Comparison of ENCODE assay signal across 8 cellular contexts in the genomic region with DNA sequence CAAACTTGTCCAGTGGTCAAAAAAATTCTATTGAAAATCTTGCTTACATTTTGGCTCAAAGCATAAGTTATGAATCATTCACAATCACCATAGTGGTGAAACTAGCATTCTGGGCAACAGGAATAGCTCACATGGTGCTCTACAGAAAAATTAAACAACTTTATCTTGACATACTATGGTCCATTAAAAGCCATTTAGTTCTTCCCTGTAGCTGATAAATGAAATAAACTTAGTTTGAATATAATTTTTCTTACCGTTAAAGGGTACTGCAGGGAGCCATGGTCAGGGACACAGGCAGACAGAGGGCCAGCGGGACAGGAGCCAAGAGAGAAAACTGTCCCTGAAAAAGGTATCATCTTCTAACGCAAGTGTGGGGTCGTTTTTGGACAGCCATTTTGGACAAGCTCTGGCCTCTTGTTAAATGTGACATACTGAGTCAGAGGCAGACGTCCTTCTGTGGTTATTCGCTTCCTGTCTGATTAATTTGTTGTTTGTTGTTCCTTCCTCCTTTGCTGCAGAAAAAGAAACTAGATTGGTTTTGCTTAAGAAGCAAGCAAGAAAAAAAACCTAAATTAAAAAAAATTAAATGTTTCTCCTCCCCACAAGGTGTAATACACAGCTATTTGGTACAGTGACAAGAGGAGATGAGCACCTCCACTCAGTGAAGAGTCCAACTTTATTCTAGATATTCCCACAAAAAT. TPM values are rescaled to one million over a fixed set of nuclear protein-coding genes. Genes with fewer than 3 reads are reported as not detected.
DNase-seq lines count a peak whose midpoint lies in the region; ATAC-seq, FAIRE-seq and TF ChIP-seq lines count a peak whose summit lies in the region.

A gene with protein sequence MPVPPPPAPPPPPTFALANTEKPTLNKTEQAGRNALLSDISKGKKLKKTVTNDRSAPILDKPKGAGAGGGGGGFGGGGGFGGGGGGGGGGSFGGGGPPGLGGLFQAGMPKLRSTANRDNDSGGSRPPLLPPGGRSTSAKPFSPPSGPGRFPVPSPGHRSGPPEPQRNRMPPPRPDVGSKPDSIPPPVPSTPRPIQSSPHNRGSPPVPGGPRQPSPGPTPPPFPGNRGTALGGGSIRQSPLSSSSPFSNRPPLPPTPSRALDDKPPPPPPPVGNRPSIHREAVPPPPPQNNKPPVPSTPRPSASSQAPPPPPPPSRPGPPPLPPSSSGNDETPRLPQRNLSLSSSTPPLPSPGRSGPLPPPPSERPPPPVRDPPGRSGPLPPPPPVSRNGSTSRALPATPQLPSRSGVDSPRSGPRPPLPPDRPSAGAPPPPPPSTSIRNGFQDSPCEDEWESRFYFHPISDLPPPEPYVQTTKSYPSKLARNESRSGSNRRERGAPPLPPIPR (minus strand): TSS at position 458 of the 701 bp plus-strand sequence. CDS start 12,231 bp downstream, outside the sequence.

- peaks cover 1% of the 10 kb centered on the region for H3K36me3 Mint-ChIP-seq in astrocyte (ENCODE audit: low read depth, unreplicated experiment)

- H4K20me1 ChIP-seq in astrocyte (ENCODE audit: insufficient read depth, low read length): no peaks in the 10 kb centered on the region

- H3K36me3 ChIP-seq in astrocyte (ENCODE audit: insufficient read depth, low read length) (no peaks in the 10 kb centered on the region), thyroid gland (no peaks in the 10 kb centered on the region)

- H3K9me3 ChIP-seq in astrocyte (ENCODE audit: insufficient read depth, low read depth, low read length) (no peaks in the 10 kb centered on the region), thyroid gland (no peaks in the 10 kb centered on the region)

- H3K4me3 Mint-ChIP-seq in astrocyte (ENCODE audit: unreplicated experiment): no peak within 1 kb of the TSS

- no peak for FAIRE-seq in astrocyte (lab: Jason Lieb, UNC)

- intact Hi-C loops in thyroid gland (cut with DNase I): no loop called here

- H3K27me3 Mint-ChIP-seq in astrocyte (ENCODE audit: low read depth, unreplicated experiment): no peaks in the 10 kb centered on the region

- no peak for TF ChIP-seq POLR2A in thyroid gland (IDR thresholded peaks at IDR 0.05)

- peaks cover 36% of the 10 kb centered on the region for H3K4me1 Mint-ChIP-seq in astrocyte (ENCODE audit: low read depth, unreplicated experiment)

- H3K27ac ChIP-seq in astrocyte (ENCODE audit: low read depth, low read length) (peak within 1 kb of the TSS; percentile 75), layer of hippocampus (ENCODE audit: low read depth, low read length) (peak within 1 kb of the TSS; percentile 47), thyroid gland (peak within 1 kb of the TSS in 2 of 3 donors; percentile 28 to 59)

- H3K4me1 ChIP-seq in astrocyte (ENCODE audit: insufficient read depth, low read length) (peaks cover 25% of the 10 kb centered on the region), thyroid gland (peaks cover 5 to 8% of the 10 kb centered on the region in 2 donors)

- H3K27ac Mint-ChIP-seq in astrocyte (ENCODE audit: unreplicated experiment): peak within 1 kb of the TSS; percentile 85

- no peak within 1 kb of the TSS for H3K9ac ChIP-seq in astrocyte (ENCODE audit: low read length)

- H3K9me3 Mint-ChIP-seq in astrocyte (ENCODE audit: unreplicated experiment): peaks cover 2% of the 10 kb centered on the region

- DNase-seq in RKO (ENCODE audit: low spot score) (peak; percentile 46), astrocyte (ENCODE audit: low read depth) (peak; percentile 83), thyroid gland (no peak), NCI-H69 (lab: John Stamatoyannopoulos, UW) (no peak)

- peak within 1 kb of the TSS; percentile 18 for H3K4me3 ChIP-seq in astrocyte (ENCODE audit: insufficient read depth, low read depth, low read length)
- H3K4me3 ChIP-seq in thyroid gland (replicated peaks in 1 of 3): no peak within 1 kb of the TSS

- H3K79me2 ChIP-seq in astrocyte (ENCODE audit: insufficient read depth, low read length): no peaks in the 10 kb centered on the region

- peak within 1 kb of the TSS; percentile 60 for H3K4me2 ChIP-seq in astrocyte (ENCODE audit: low read length)

- TF ChIP-seq CTCF in astrocyte (IDR thresholded peaks at IDR 0.05; ENCODE audit: insufficient read depth, low read depth, low read length): no peak
- TF ChIP-seq CTCF in thyroid gland (IDR thresholded peaks at IDR 0.05): no peak

- 72 to 74% methylated on average over 6 of the region's 6 CpGs for WGBS in thyroid gland, 2 donors

- H3K27me3 ChIP-seq in astrocyte (ENCODE audit: insufficient read depth, low read length): no peaks in the 10 kb centered on the region
- H3K27me3 ChIP-seq in layer of hippocampus (ENCODE audit: control insufficient read depth, insufficient read depth, low read length): no peaks in the 10 kb centered on the region
- no peaks in the 10 kb centered on the region for H3K27me3 ChIP-seq in thyroid gland

- ATAC-seq in GM18867 (IDR thresholded peaks at IDR 0.05; ENCODE audit: unreplicated experiment): peak; percentile 49
- ATAC-seq in HG02852 (IDR thresholded peaks at IDR 0.05; ENCODE audit: unreplicated experiment): peak; percentile 47
- no peak for ATAC-seq in HG02970 (IDR thresholded peaks at IDR 0.05; ENCODE audit: low FRiP score, unreplicated experiment)

- peak within 1 kb of the TSS; percentile 52 for H2AFZ ChIP-seq in astrocyte (ENCODE audit: low read depth, low read length)

RNA-seq across cellular contexts. Expression of the gene that starts here (rescaled TPM):
- total RNA-seq in astrocyte (19.3 and 25.1 TPM in 2 replicates), thyroid gland (10 to 100 TPM; 15.2 to 32.7 (median 21.3) TPM)

Comparison
In these comparisons a context has a peak if more than half of its experiments do, and no peak if none do; other contexts are left out.
1. DNase-seq: peak in RKO (single experiment) and astrocyte (single experiment); none in thyroid gland (0 of 2) and NCI-H69 (single experiment).
2. Peak in every context shown above with its lines, with median percentiles within 50 percentile points of each other: H3K27ac ChIP-seq.